ENCODE assay signal across 1 cellular context in the genomic region with DNA sequence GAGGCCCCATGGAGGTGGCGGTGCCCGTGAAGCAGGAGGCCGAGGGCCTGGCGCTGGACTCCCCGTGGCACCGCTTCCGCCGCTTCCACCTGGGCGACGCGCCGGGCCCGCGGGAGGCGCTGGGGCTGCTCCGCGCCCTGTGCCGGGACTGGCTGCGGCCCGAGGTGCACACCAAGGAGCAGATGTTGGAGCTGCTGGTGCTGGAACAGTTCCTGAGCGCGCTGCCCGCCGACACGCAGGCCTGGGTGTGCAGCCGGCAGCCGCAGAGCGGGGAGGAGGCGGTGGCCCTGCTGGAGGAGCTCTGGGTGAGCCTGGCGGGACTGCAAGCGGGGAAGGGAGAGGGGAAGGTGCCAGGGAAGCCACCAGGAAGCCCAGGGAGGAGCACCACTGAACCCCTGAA.
TF ChIP-seq lines count a peak whose summit lies in the region.

No MANE protein-coding gene starts in this region.

TF ChIP-seq in K562, 482 proteins besides CTCF, POLR2A, EP300 and RAD21:
- no peak for TF ChIP-seq NR2F6 (CRISPR knock-in tag; IDR thresholded peaks at IDR 0.05)
- 0 out of 2 replicates have a peak, but pooled peaks have one; percentile 15 for TF ChIP-seq POLR2G (IDR thresholded peaks at IDR 0.05; ENCODE audit: low read depth, low read length)
- TF ChIP-seq RBFOX2 (IDR thresholded peaks at IDR 0.05; ENCODE audit: low read depth, low read length) = peak; percentile 47; the same call in 1 of the 2 replicates
- TF ChIP-seq, protein P1, sequence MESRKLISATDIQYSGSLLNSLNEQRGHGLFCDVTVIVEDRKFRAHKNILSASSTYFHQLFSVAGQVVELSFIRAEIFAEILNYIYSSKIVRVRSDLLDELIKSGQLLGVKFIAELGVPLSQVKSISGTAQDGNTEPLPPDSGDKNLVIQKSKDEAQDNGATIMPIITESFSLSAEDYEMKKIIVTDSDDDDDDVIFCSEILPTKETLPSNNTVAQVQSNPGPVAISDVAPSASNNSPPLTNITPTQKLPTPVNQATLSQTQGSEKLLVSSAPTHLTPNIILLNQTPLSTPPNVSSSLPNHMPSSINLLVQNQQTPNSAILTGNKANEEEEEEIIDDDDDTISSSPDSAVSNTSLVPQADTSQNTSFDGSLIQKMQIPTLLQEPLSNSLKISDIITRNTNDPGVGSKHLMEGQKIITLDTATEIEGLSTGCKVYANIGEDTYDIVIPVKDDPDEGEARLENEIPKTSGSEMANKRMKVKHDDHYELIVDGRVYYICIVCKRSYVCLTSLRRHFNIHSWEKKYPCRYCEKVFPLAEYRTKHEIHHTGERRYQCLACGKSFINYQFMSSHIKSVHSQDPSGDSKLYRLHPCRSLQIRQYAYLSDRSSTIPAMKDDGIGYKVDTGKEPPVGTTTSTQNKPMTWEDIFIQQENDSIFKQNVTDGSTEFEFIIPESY (CRISPR knock-in tag; IDR thresholded peaks at IDR 0.05) = peak; percentile 55; the same call in 1 of the 2 replicates
